Comparison of ENCODE assay signal across 12 cellular contexts in the genomic region with DNA sequence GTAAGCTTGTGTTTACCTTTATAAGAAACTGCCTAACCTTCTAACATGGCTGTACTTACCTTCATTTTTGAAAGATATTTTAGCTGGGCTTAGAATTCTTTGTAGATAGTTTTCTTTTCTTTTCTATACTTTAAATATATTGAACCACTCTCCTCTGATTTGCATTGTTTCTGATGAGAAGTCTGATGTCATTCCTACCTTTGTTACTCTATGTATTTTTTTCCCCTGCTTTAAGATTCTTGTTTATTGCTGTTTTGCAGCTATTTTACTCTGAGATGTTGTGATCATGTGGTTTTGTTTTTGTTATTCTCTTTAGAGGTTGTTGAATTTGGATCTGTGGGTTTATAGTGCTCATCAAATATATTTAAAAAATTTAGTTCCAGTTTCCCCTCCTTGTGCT.
"Had no signal": no experiment of that assay in that cellular context is flagged by ENCODE, and none has a peak within 500 bp of the region (broad histone marks: within the 10 kb centered on the region; RNA-seq: fewer than 3 reads in every experiment).

No MANE protein-coding gene starts in this region.

- H3K27ac ChIP-seq: epithelial cell of prostate, gastroesophageal sphincter, hepatocyte had no signal

- H3K9me3 Mint-ChIP-seq: activated CD4-positive, alpha-beta T cell treated with anti-CD3 and anti-CD28 coated beads, Interleukin-2, amount 10 ng/mL, durations not matched to agents 7 days and 5 days; T-helper 1 cell treated with Interleukin-12 subunit alpha and Interleukin-12 subunit beta and Interleukin-4 antibody, amounts not matched to agents 30 μg/mL and 1 μg/mL, for 36 hours had no signal

- H3K27me3 ChIP-seq: gastroesophageal sphincter, hepatocyte had no signal

- ATAC-seq: gastroesophageal sphincter; right cardiac atrium; stimulated activated naive B cell treated with anti-CD40 and anti-IgM and Interleukin-4, amounts not matched to agents 10 μg/mL and 1 μg/mL and 100 μg/mL, for 72 hours had no signal

- H3K27me3 Mint-ChIP-seq: activated CD4-positive, alpha-beta T cell treated with anti-CD3 and anti-CD28 coated beads, Interleukin-2, amount 10 ng/mL, durations not matched to agents 7 days and 5 days; stimulated activated naive B cell treated with anti-CD40 and anti-IgM and Interleukin-4, amounts not matched to agents 10 μg/mL and 1 μg/mL and 100 μg/mL, for 72 hours had no signal

- H2AFZ ChIP-seq: hepatocyte had no signal

- DNase-seq: activated CD4-positive, alpha-beta T cell treated with anti-CD3 and anti-CD28 coated beads, Interleukin-2, amount 10 ng/mL, durations not matched to agents 7 days and 5 days; activated T-cell treated with anti-CD3 and anti-CD28 coated beads, Interleukin-2, amount 50 U/mL, for 48 hours; central memory CD4-positive, alpha-beta T cell; cortex of kidney; effector CD8-positive, alpha-beta T cell; kidney glomerular epithelial cell; right cardiac atrium; stimulated activated naive B cell treated with anti-CD40 and anti-IgM and Interleukin-4, amounts not matched to agents 10 μg/mL and 1 μg/mL and 100 μg/mL, for 72 hours had no signal

- H3K4me2 ChIP-seq: hepatocyte had no signal

- H3K4me3 Mint-ChIP-seq: activated CD4-positive, alpha-beta T cell treated with anti-CD3 and anti-CD28 coated beads, Interleukin-2, amount 10 ng/mL, durations not matched to agents 7 days and 5 days; stimulated activated naive B cell treated with anti-CD40 and anti-IgM and Interleukin-4, amounts not matched to agents 10 μg/mL and 1 μg/mL and 100 μg/mL, for 72 hours; T-helper 1 cell treated with Interleukin-12 subunit alpha and Interleukin-12 subunit beta and Interleukin-4 antibody, amounts not matched to agents 30 μg/mL and 1 μg/mL, for 36 hours had no signal

- H3K27ac Mint-ChIP-seq: activated CD4-positive, alpha-beta T cell treated with anti-CD3 and anti-CD28 coated beads, Interleukin-2, amount 10 ng/mL, durations not matched to agents 7 days and 5 days; stimulated activated naive B cell treated with anti-CD40 and anti-IgM and Interleukin-4, amounts not matched to agents 10 μg/mL and 1 μg/mL and 100 μg/mL, for 72 hours; T-helper 1 cell treated with Interleukin-12 subunit alpha and Interleukin-12 subunit beta and Interleukin-4 antibody, amounts not matched to agents 30 μg/mL and 1 μg/mL, for 36 hours had no signal

- H3K9me3 ChIP-seq: gastroesophageal sphincter had no signal

- H3K4me3 ChIP-seq: gastroesophageal sphincter, hepatocyte had no signal
